Comparison of ENCODE assay signal across 20 cellular contexts in the genomic region with DNA sequence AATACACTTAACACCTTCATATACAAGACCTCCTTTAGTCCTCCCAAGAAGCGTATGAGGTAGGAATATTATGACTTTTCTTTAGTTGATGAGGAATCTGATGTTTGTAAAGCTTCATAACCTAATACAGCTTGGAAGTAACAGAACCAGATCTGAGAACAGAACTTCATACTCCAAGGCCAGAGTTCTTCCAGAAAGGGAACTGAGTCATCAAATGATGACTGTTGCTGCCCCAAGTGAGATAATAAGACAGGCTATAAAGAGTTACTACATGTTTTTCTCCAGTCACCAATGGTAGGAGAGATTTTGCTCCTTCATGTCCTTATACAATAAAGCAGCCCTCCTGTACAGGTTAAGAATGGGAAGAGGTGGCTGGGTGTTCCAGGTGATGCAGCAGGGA.
DNase-seq lines count a peak whose midpoint lies in the region; ATAC-seq and TF ChIP-seq lines count a peak whose summit lies in the region.
"Had no signal": no experiment of that assay in that cellular context is flagged by ENCODE, and none has a peak within 500 bp of the region (broad histone marks: within the 10 kb centered on the region; RNA-seq: fewer than 3 reads in every experiment).

No MANE protein-coding gene starts in this region.

- H4K20me1 ChIP-seq in osteoblast (ENCODE audit: insufficient read depth, low read length): no peaks in the 10 kb centered on the region

- no TSS peak for BruUV-seq in Calu3 (replicated peaks; lab: Mats Ljungman, UMichigan)

- intact Hi-C loops in Calu3 (cut with micrococcal nuclease; ENCODE audit: unreplicated experiment): no loop called here

- no peaks in the 10 kb centered on the region for H3K36me3 ChIP-seq in osteoblast (ENCODE audit: insufficient read depth, low read length)

- DNase-seq in GM04503 (ENCODE audit: low read depth) (peak; percentile 36), RPMI7951 (ENCODE audit: low read depth) (peak; percentile 15), fibroblast of gingiva (ENCODE audit: low read depth) (peak; percentile 12), osteoblast (ENCODE audit: insufficient read length, low spot score, missing footprints) (peak; percentile 74), Calu3 (no peak)
- no peak for DNase-seq in activated effector memory CD4-positive, alpha-beta T cell treated with Interleukin-2 at 50 U/mL for 16 hours
- DNase-seq: activated CD4-positive, alpha-beta T cell treated with anti-CD3 and anti-CD28 coated beads for 48 hours; activated CD8-positive, alpha-beta memory T cell treated with anti-CD3 and anti-CD28 coated beads, Interleukin-2, amount 50 U/mL, for 4 hours; activated gamma-delta T cell treated with Interleukin-2 at 50 U/mL for 16 hours; anterior cingulate cortex; islet precursor cell; Kasumi-1; natural killer cell; NCI-H1417 treated with DMSO at 0.1 percent for 48 hours; NCI-H2171; NCI-H774; PC-9 had no signal

- no peaks in the 10 kb centered on the region for H3K4me1 Mint-ChIP-seq in Calu3 (ENCODE audit: low read depth, unreplicated experiment)
- H3K4me1 Mint-ChIP-seq: B cell, natural killer cell had no signal

- peaks cover 4% of the 10 kb centered on the region for H3K4me1 ChIP-seq in osteoblast (ENCODE audit: insufficient read depth, low read length)

- H3K4me2 ChIP-seq in osteoblast (ENCODE audit: insufficient read depth, low read length): no peak overlapping the region
- H3K4me2 ChIP-seq: PC-9 had no signal

- no peak overlapping the region for H3K27ac Mint-ChIP-seq in Calu3 (ENCODE audit: unreplicated experiment)
- H3K27ac Mint-ChIP-seq: B cell, natural killer cell had no signal

- no peaks in the 10 kb centered on the region for H3K79me2 ChIP-seq in osteoblast (ENCODE audit: insufficient read depth, low read length)

- ATAC-seq in GM19328 (IDR thresholded peaks at IDR 0.05; ENCODE audit: unreplicated experiment) (no peak), HG03175 (IDR thresholded peaks at IDR 0.05; ENCODE audit: unreplicated experiment) (no peak)
- ATAC-seq: natural killer cell had no signal

- H2AFZ ChIP-seq in osteoblast (ENCODE audit: low read length): no peak overlapping the region
- H2AFZ ChIP-seq: PC-9 had no signal

- no peak overlapping the region for H3K4me3 ChIP-seq in osteoblast (ENCODE audit: insufficient read depth, low read length)
- H3K4me3 ChIP-seq: PC-9 had no signal

- CTCF ChIA-PET in Calu3 (lab: Charles Lee): no interaction called here

- H3K36me3 Mint-ChIP-seq in Calu3 (ENCODE audit: insufficient read depth, unreplicated experiment): peaks cover 5% of the 10 kb centered on the region
- H3K36me3 Mint-ChIP-seq: natural killer cell had no signal

- no peak overlapping the region for H3K27ac ChIP-seq in osteoblast (ENCODE audit: low read depth, low read length)
- H3K27ac ChIP-seq: PC-9 had no signal

- no peaks in the 10 kb centered on the region for H3K27me3 Mint-ChIP-seq in Calu3 (ENCODE audit: unreplicated experiment)
- H3K27me3 Mint-ChIP-seq: B cell had no signal

- no peaks in the 10 kb centered on the region for H3K9me3 Mint-ChIP-seq in Calu3 (ENCODE audit: low read depth, unreplicated experiment)
- H3K9me3 Mint-ChIP-seq: natural killer cell had no signal

- H3K27me3 ChIP-seq in osteoblast (ENCODE audit: insufficient read depth, low read length): no peaks in the 10 kb centered on the region

- TF ChIP-seq CTCF in osteoblast (IDR thresholded peaks at IDR 0.05; ENCODE audit: extremely low read depth, low read depth, low read length): no peak
- TF ChIP-seq CTCF in Calu3 (IDR thresholded peaks at IDR 0.05; ENCODE audit: unreplicated experiment): no peak

- H3K9me3 ChIP-seq in osteoblast (ENCODE audit: low read depth, low read length): no peaks in the 10 kb centered on the region

- no peak overlapping the region for H3K4me3 Mint-ChIP-seq in Calu3 (ENCODE audit: low read depth, unreplicated experiment)
- H3K4me3 Mint-ChIP-seq: B cell, natural killer cell had no signal

Comparison
In these comparisons a context has a peak if more than half of its experiments do, and no peak if none do; other contexts are left out.
1. DNase-seq: peak in GM04503 (single experiment), RPMI7951 (single experiment), fibroblast of gingiva (single experiment) and osteoblast (single experiment); none in Calu3 (single experiment) and activated effector memory CD4-positive, alpha-beta T cell treated with Interleukin-2 at 50 U/mL for 16 hours (single experiment).